In the genomic region with DNA sequence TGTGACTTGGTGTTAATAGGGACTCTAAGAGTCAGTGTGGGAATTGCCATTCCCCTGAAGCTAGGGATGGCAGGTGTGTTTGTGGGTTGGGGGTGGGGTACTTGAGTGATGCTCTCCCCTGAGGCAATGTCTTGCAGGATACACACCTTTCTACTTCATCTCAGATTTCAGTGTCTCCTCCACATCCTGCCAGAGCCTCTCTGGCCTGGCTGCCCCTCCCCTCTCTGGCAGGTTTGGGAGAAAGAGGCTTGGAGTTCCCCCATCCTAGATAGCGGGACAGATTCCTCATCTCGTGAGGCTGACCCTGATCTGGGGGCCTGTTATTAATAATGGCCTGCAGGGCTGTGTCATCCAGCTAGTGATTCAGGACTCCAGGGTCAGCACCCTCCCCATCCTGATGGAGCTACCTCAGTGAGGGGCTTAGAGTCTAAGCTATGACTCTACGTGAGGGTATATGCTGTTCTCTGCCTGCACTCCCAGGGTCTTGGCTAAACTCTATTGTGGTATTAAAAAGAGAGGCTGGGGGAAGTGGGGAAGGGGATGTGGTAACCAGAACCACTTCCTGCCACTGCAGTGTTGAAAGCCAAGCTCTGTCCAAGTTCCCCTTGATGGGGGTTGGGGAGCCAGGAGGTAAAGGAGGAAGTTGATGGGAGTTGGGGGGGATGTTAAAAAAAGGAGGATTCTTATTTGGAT, we compare ENCODE assay signal across 10 cellular contexts. TPM values are rescaled to one million over a fixed set of nuclear protein-coding genes. Genes with fewer than 3 reads are reported as not detected.
DNase-seq lines count a peak whose midpoint lies in the region; ATAC-seq and TF ChIP-seq lines count a peak whose summit lies in the region.
"Had no signal": no experiment of that assay in that cellular context is flagged by ENCODE, and none has a peak within 500 bp of the region (broad histone marks: within the 10 kb centered on the region; RNA-seq: fewer than 3 reads in every experiment).

No MANE protein-coding gene starts in this region.

- H3K9me2 ChIP-seq in DOHH2 (replicated peaks; ENCODE audit: control insufficient read depth, low read length) (no peaks in the 10 kb centered on the region), Loucy (replicated peaks; ENCODE audit: low read depth, low read length) (no peaks in the 10 kb centered on the region)

- H3K79me2 ChIP-seq in DOHH2 (ENCODE audit: control insufficient read depth, low read length) (no peaks in the 10 kb centered on the region), Loucy (ENCODE audit: insufficient read depth, low read length) (no peaks in the 10 kb centered on the region)

- H3K36me3 Mint-ChIP-seq in activated T-helper 17 cell treated with anti-CD3 and anti-CD28 coated beads, Interleukin-2, amount 50 U/mL, for 72 hours (ENCODE audit: low read depth) = no peaks in the 10 kb centered on the region

- peak overlapping the region; percentile 70 for H3K27ac Mint-ChIP-seq in activated T-helper 17 cell treated with anti-CD3 and anti-CD28 coated beads, Interleukin-2, amount 50 U/mL, for 72 hours

- H3K36me3 ChIP-seq in DOHH2 (ENCODE audit: control insufficient read depth, low read length) (no peaks in the 10 kb centered on the region), Loucy (ENCODE audit: insufficient read depth, low read length) (no peaks in the 10 kb centered on the region)

- no peak overlapping the region for H3K27ac ChIP-seq in DOHH2 (ENCODE audit: low read depth, low read length)

- peak; percentile 27 for ATAC-seq in activated T-helper 17 cell treated with anti-CD3 and anti-CD28 coated beads, Interleukin-2, amount 50 U/mL, for 72 hours (replicated peaks)
- ATAC-seq in HG03045 (IDR thresholded peaks at IDR 0.05; ENCODE audit: unreplicated experiment) = no peak
- ATAC-seq: left colon had no signal

- H3K27me3 ChIP-seq in DOHH2 (ENCODE audit: control insufficient read depth, low read length) = peaks cover 64% of the 10 kb centered on the region
- H3K27me3 ChIP-seq in Loucy (ENCODE audit: insufficient read depth, low read length, poor library complexity, severe bottlenecking) = no peaks in the 10 kb centered on the region

- DNase-seq in midbrain (lab: John Stamatoyannopoulos, UW) (peak; percentile 35), amniotic stem cell (lab: John Stamatoyannopoulos, UW) (no peak), NCI-H524 (lab: John Stamatoyannopoulos, UW) (no peak)
- DNase-seq in stimulated activated CD4-positive, alpha-beta T cell treated with anti-CD3 and anti-CD28 coated beads, Interleukin-4, amount 100 ng/mL, for 1 hour = no peak

- peak overlapping the region; percentile 29 for H3K9ac ChIP-seq in Loucy (ENCODE audit: low read depth, low read length, poor library complexity, severe bottlenecking)

- TF ChIP-seq CTCF in DOHH2 (IDR thresholded peaks at IDR 0.05; ENCODE audit: low read depth, low read length, poor library complexity, severe bottlenecking) = no peak
- no peak for TF ChIP-seq CTCF in Loucy (conservative IDR thresholded peaks at IDR 0.05; ENCODE audit: low read length)

- H3F3A ChIP-seq in DOHH2 (ENCODE audit: control insufficient read depth, insufficient read depth) (no peaks in the 10 kb centered on the region), Loucy (ENCODE audit: low read depth) (0 out of 2 replicates have a peak, but pooled peaks cover 6% of the 10 kb centered on the region)

- H3K4me1 ChIP-seq in DOHH2 (ENCODE audit: control insufficient read depth, low read length) (peaks cover 18% of the 10 kb centered on the region), Loucy (ENCODE audit: insufficient read depth, low read length, poor library complexity, severe bottlenecking) (peaks cover 66% of the 10 kb centered on the region)

- H3K4me1 Mint-ChIP-seq in activated T-helper 17 cell treated with anti-CD3 and anti-CD28 coated beads, Interleukin-2, amount 50 U/mL, for 72 hours = peaks cover 44% of the 10 kb centered on the region

- no peaks in the 10 kb centered on the region for H3K9me3 Mint-ChIP-seq in activated T-helper 17 cell treated with anti-CD3 and anti-CD28 coated beads, Interleukin-2, amount 50 U/mL, for 72 hours

- peak overlapping the region; percentile 72 for H3K4me3 Mint-ChIP-seq in activated T-helper 17 cell treated with anti-CD3 and anti-CD28 coated beads, Interleukin-2, amount 50 U/mL, for 72 hours

- no peak overlapping the region for H2AFZ ChIP-seq in Loucy (ENCODE audit: low read length)

- H3K4me3 ChIP-seq in DOHH2 (ENCODE audit: low read length) (peak overlapping the region; percentile 47), Loucy (ENCODE audit: low read length, poor library complexity, severe bottlenecking) (peak overlapping the region; percentile 59)

- H4K20me1 ChIP-seq in DOHH2 (ENCODE audit: control insufficient read depth, insufficient read depth, low read depth, low read length) (no peaks in the 10 kb centered on the region), Loucy (ENCODE audit: insufficient read depth, low read length, poor library complexity, severe bottlenecking) (no peaks in the 10 kb centered on the region)

- no peaks in the 10 kb centered on the region for H3K9me3 ChIP-seq in DOHH2 (ENCODE audit: control insufficient read depth, insufficient read depth, low read length)
- H3K9me3 ChIP-seq in Loucy (ENCODE audit: insufficient read depth, low read depth, low read length) = no peaks in the 10 kb centered on the region

- peak overlapping the region; percentile 72 for H3K4me2 ChIP-seq in DOHH2 (ENCODE audit: low read length)
- peak overlapping the region; percentile 84 for H3K4me2 ChIP-seq in Loucy (ENCODE audit: low read depth, low read length, poor library complexity, severe bottlenecking)

- peaks cover 11% of the 10 kb centered on the region for H3K27me3 Mint-ChIP-seq in activated T-helper 17 cell treated with anti-CD3 and anti-CD28 coated beads, Interleukin-2, amount 50 U/mL, for 72 hours

RNA-seq across cellular contexts. Expression of a gene that starts 3.7 kb away (rescaled TPM):
- not detected for total RNA-seq in activated T-helper 17 cell treated with anti-CD3 and anti-CD28 coated beads, Interleukin-2, amount 50 U/mL, for 72 hours
- total RNA-seq: NCI-H460 had no signal

RNA-seq across cellular contexts. Expression of a gene that starts 24.1 kb away (rescaled TPM):
- under 1 TPM in 1 of 2 donors, not detected in 1; 0.61 TPM for total RNA-seq in activated T-helper 17 cell treated with anti-CD3 and anti-CD28 coated beads, Interleukin-2, amount 50 U/mL, for 72 hours
- total RNA-seq: NCI-H460 had no signal

RNA-seq across cellular contexts. Expression of a gene that starts 33.0 kb away (rescaled TPM):
- 10 to 100 TPM; 46.0 to 53.9 TPM for total RNA-seq in activated T-helper 17 cell treated with anti-CD3 and anti-CD28 coated beads, Interleukin-2, amount 50 U/mL, for 72 hours
